ENCODE assay signal across 16 cellular contexts in genomic region chr15:42723068-42723467, GRCh38.
DNase-seq lines count a peak whose midpoint lies in the region; ATAC-seq and TF ChIP-seq lines count a peak whose summit lies in the region.
"Had no signal": no experiment of that assay in that cellular context is flagged by ENCODE, and none has a peak within 500 bp of the region (broad histone marks: within the 10 kb centered on the region; RNA-seq: fewer than 3 reads in every experiment).

No MANE protein-coding gene starts in this region.

- POLR2A ChIA-PET in RWPE1 (lab: Yijun Ruan, JAX; ENCODE audit: low non-redundant PET) = no interaction called here

- no peak overlapping the region for H3K4me3 Mint-ChIP-seq in activated naive CD4-positive, alpha-beta T cell treated with anti-CD3 and anti-CD28 coated beads, Interleukin-2, amount 50 U/mL, for 24 hours
- H3K4me3 Mint-ChIP-seq in stimulated activated naive B cell treated with anti-CD40 and anti-IgM and Interleukin-4, amounts not matched to agents 10 μg/mL and 1 μg/mL and 100 μg/mL, for 72 hours = no peak overlapping the region
- H3K4me3 Mint-ChIP-seq: IgD-negative memory B cell had no signal

- peaks cover 2% of the 10 kb centered on the region for H3K36me3 Mint-ChIP-seq in activated naive CD4-positive, alpha-beta T cell treated with anti-CD3 and anti-CD28 coated beads, Interleukin-2, amount 50 U/mL, for 24 hours
- peaks cover 31 to 44% of the 10 kb centered on the region in 2 donors for H3K36me3 Mint-ChIP-seq in stimulated activated naive B cell treated with anti-CD40 and anti-IgM and Interleukin-4, amounts not matched to agents 10 μg/mL and 1 μg/mL and 100 μg/mL, for 72 hours

- H3K4me3 ChIP-seq in fibroblast of pulmonary artery (replicated peaks; ENCODE audit: low read depth, low read length) = no peak overlapping the region
- H3K4me3 ChIP-seq: pancreas, testis had no signal

- peak overlapping the region; percentile 65 for H3K27ac Mint-ChIP-seq in activated naive CD4-positive, alpha-beta T cell treated with anti-CD3 and anti-CD28 coated beads, Interleukin-2, amount 50 U/mL, for 24 hours
- H3K27ac Mint-ChIP-seq in stimulated activated naive B cell treated with anti-CD40 and anti-IgM and Interleukin-4, amounts not matched to agents 10 μg/mL and 1 μg/mL and 100 μg/mL, for 72 hours = peak overlapping the region; percentile 20
- H3K27ac Mint-ChIP-seq: IgD-negative memory B cell had no signal

- no peak for DNase-seq in activated naive CD4-positive, alpha-beta T cell treated with Interleukin-2 at 50 U/mL for 16 hours
- DNase-seq in RWPE1 (ENCODE audit: low spot score) (no peak), fibroblast of pulmonary artery (ENCODE audit: low read depth) (no peak), retina (no peak), iPS-NIHi7 (ENCODE audit: extremely low spot score) (no peak)
- DNase-seq in stimulated activated naive B cell treated with anti-CD40 and anti-IgM and Interleukin-4, amounts not matched to agents 10 μg/mL and 1 μg/mL and 100 μg/mL, for 72 hours = no peak
- DNase-seq: activated CD4-positive, alpha-beta T cell treated with anti-CD3 and anti-CD28 coated beads, Interleukin-2, amount 50 U/mL, for 48 hours; activated gamma-delta T cell treated with Interleukin-2 at 50 U/mL for 16 hours; hypothalamus; NCI-H1436 treated with DMSO at 0.1 percent for 48 hours; pancreas; T-helper 9 cell; testis had no signal

- CTCF ChIA-PET in RWPE1 (lab: Yijun Ruan, JAX) = interaction anchor here (0.6 to 1.2 kb wide), 5 partner anchors 14 to 203 kb away, joined by 3 to 4 read pairs (median 3); partner anchors contain the start of gene CDAN1

- H3K4me1 Mint-ChIP-seq in activated naive CD4-positive, alpha-beta T cell treated with anti-CD3 and anti-CD28 coated beads, Interleukin-2, amount 50 U/mL, for 24 hours = no peaks in the 10 kb centered on the region
- H3K4me1 Mint-ChIP-seq in stimulated activated naive B cell treated with anti-CD40 and anti-IgM and Interleukin-4, amounts not matched to agents 10 μg/mL and 1 μg/mL and 100 μg/mL, for 72 hours = no peaks in the 10 kb centered on the region
- H3K4me1 Mint-ChIP-seq: IgD-negative memory B cell had no signal

- no peaks in the 10 kb centered on the region for H3K9me3 Mint-ChIP-seq in activated naive CD4-positive, alpha-beta T cell treated with anti-CD3 and anti-CD28 coated beads, Interleukin-2, amount 50 U/mL, for 24 hours
- no peaks in the 10 kb centered on the region for H3K9me3 Mint-ChIP-seq in stimulated activated naive B cell treated with anti-CD40 and anti-IgM and Interleukin-4, amounts not matched to agents 10 μg/mL and 1 μg/mL and 100 μg/mL, for 72 hours
- H3K9me3 Mint-ChIP-seq: IgD-negative memory B cell had no signal

- no peaks in the 10 kb centered on the region for H3K27me3 Mint-ChIP-seq in activated naive CD4-positive, alpha-beta T cell treated with anti-CD3 and anti-CD28 coated beads, Interleukin-2, amount 50 U/mL, for 24 hours
- H3K27me3 Mint-ChIP-seq in stimulated activated naive B cell treated with anti-CD40 and anti-IgM and Interleukin-4, amounts not matched to agents 10 μg/mL and 1 μg/mL and 100 μg/mL, for 72 hours = no peaks in the 10 kb centered on the region
- H3K27me3 Mint-ChIP-seq: IgD-negative memory B cell had no signal

- no peak overlapping the region for H3K27ac ChIP-seq in RWPE1
- H3K27ac ChIP-seq: pancreas had no signal

- TF ChIP-seq CTCF in RWPE1 (conservative IDR thresholded peaks at IDR 0.05; ENCODE audit: low read depth) (peak; percentile 25; the same call in 1 of the 2 replicates), fibroblast of pulmonary artery (IDR thresholded peaks at IDR 0.05; ENCODE audit: low read length, missing control alignments) (peak; percentile 11)

- ATAC-seq in stimulated activated naive B cell treated with anti-CD40 and anti-IgM and Interleukin-4, amounts not matched to agents 10 μg/mL and 1 μg/mL and 100 μg/mL, for 72 hours (replicated peaks) = no peak
- no peak for ATAC-seq in HG03280 (IDR thresholded peaks at IDR 0.05; ENCODE audit: unreplicated experiment)
- ATAC-seq: pancreas had no signal
